ENCODE assay signal across 14 cellular contexts in the genomic region with DNA sequence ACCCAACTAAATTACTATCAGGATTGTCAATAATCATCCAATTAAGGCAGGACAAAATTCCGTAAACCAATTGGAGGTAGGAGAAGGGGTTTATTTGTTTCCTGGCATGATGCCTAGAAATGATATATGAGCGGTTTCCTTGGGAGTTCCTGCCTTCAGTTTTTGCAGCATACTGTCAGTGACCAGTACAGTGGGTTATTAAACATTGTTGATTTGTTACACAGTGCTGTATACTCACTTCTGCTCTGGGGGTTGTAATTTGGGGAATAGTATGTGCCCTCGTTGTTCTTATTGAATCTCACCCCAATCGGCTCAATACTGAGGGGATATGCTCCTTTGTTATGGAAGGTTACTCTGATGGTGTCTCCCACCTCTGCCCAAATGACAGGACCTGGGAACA. TPM values are rescaled to one million over a fixed set of nuclear protein-coding genes. Genes with fewer than 3 reads are reported as not detected.
DNase-seq lines count a peak whose midpoint lies in the region; ATAC-seq, FAIRE-seq and TF ChIP-seq lines count a peak whose summit lies in the region.
"Had no signal": no experiment of that assay in that cellular context is flagged by ENCODE, and none has a peak within 500 bp of the region (broad histone marks: within the 10 kb centered on the region; RNA-seq: fewer than 3 reads in every experiment).

No MANE protein-coding gene starts in this region.

- H3K79me2 ChIP-seq in Karpas-422 (ENCODE audit: low read length), result no peaks in the 10 kb centered on the region
- no peaks in the 10 kb centered on the region for H3K79me2 ChIP-seq in H1 (ENCODE audit: control insufficient read depth in 1 of 2, insufficient read depth in 2 of 2, low read length in 2 of 2)

- H3K23ac ChIP-seq in H1 (ENCODE audit: insufficient read length), result no peak overlapping the region

- no peaks in the 10 kb centered on the region for H3K79me1 ChIP-seq in H1 (ENCODE audit: low read depth, low read length)

- H2BK120ac ChIP-seq in H1 (replicated peaks; ENCODE audit: low read depth, low read length), result peak overlapping the region; percentile 100

- H3K27ac Mint-ChIP-seq in activated T-helper 2 cell treated with anti-CD3 and anti-CD28 coated beads, Interferon-gamma antibody, Interleukin-2, Interleukin-4, amounts not matched to agents 10 μg/mL and 5 μg/mL and 100 μg/mL, durations not matched to agents 14 hours and 24 hours and 36 hours, result no peak overlapping the region
- H3K27ac Mint-ChIP-seq: stimulated activated memory B cell treated with anti-CD40 and anti-IgM and Interleukin-4, amounts not matched to agents 10 μg/mL and 1 μg/mL and 100 μg/mL, for 72 hours had no signal

- H4K5ac ChIP-seq in H1 (ENCODE audit: insufficient read length, low read depth, low read length), result peak overlapping the region; percentile 97

- no peak overlapping the region for H4K8ac ChIP-seq in H1 (ENCODE audit: extremely low read depth, insufficient read depth, low read length)

- CTCF ChIA-PET in H1 (lab: Charles Lee; ENCODE audit: partially characterized antibody), result no interaction called here

- peak overlapping the region; percentile 99; the same call in 1 of the 2 replicates for H2BK5ac ChIP-seq in H1 (ENCODE audit: low read depth, low read length)

- H3K4me2 ChIP-seq in Karpas-422 (ENCODE audit: low read depth, low read length, poor library complexity, severe bottlenecking), result no peak overlapping the region
- H3K4me2 ChIP-seq in H1 (ENCODE audit: insufficient read depth in 1 of 2, low read depth in 2 of 2, low read length in 2 of 2), result peak overlapping the region in 1 of 2 experiments; percentile 48; a peak in 2 of 4 replicates

- WGBS in H1 (ENCODE audit: extremely low coverage in 1 of 2, insufficient coverage in 1 of 2, insufficient read length in 1 of 2, insufficient replicate concordance in 2 of 2, low coverage in 1 of 2, low lambda C conversion rate in 2 of 2, missing lambda C conversion rate in 1 of 2), 2 experiments, result 33% methylated on average over 4 of the region's 4 CpGs; no CpG with 5 or more reads in 1 of the 2 experiments
- 36 to 44% (median 38%) methylated on average over 4 of the region's 4 CpGs for WGBS in heart left ventricle, 4 donors

- H3K4me1 ChIP-seq in Karpas-422 (ENCODE audit: low read length) (peaks cover 20% of the 10 kb centered on the region), H1 (replicated peaks in 1 of 4; ENCODE audit: control insufficient read depth in 3 of 4, insufficient read depth in 4 of 4, low read length in 3 of 4) (peaks cover 8 to 20% (median 19%) of the 10 kb centered on the region in 4 experiments), heart left ventricle (peaks cover 0 to 8% (median 0%) of the 10 kb centered on the region in 12 donors)

- no peaks in the 10 kb centered on the region for H3K36me3 ChIP-seq in Karpas-422 (ENCODE audit: insufficient read depth, low read length)
- H3K36me3 ChIP-seq in H1 (ENCODE audit: control insufficient read depth in 2 of 4, insufficient read depth in 4 of 4, low read length in 3 of 4), result no peaks in the 10 kb centered on the region
- no peaks in the 10 kb centered on the region for H3K36me3 ChIP-seq in heart left ventricle

- peak; percentile 53 for DNase-seq in DMS 273 (lab: John Stamatoyannopoulos, UW; ENCODE audit: unreplicated experiment)
- peak; percentile 38 for DNase-seq in Karpas-422
- peak; percentile 28 for DNase-seq in NCI-H774 (lab: John Stamatoyannopoulos, UW)
- DNase-seq in H1 (ENCODE audit: low read depth in 1 of 2, low spot score in 2 of 2), result no peak
- DNase-seq in activated T-helper 2 cell treated with anti-CD3 and anti-CD28 coated beads, Interferon-gamma antibody, Interleukin-2, Interleukin-4, amounts not matched to agents 10 μg/mL and 5 μg/mL and 100 μg/mL, durations not matched to agents 14 hours and 24 hours and 36 hours (ENCODE audit: low spot score), result no peak
- DNase-seq in heart left ventricle, result no peak
- DNase-seq in superior temporal gyrus (ENCODE audit: extremely low spot score), result no peak
- DNase-seq in activated CD4-positive, alpha-beta T cell treated with anti-CD3 and anti-CD28 coated beads, Interleukin-2, amount 50 U/mL, for 4 hours, result no peak
- DNase-seq: activated T-cell treated with anti-CD3 and anti-CD28 coated beads for 4 hours, left cardiac atrium, NCI-H526 had no signal

- no peaks in the 10 kb centered on the region for H3K9me2 ChIP-seq in Karpas-422 (replicated peaks; ENCODE audit: insufficient read depth, low read length)

- no peak for ATAC-seq in heart left ventricle
- ATAC-seq: left cardiac atrium; stimulated activated memory B cell treated with anti-CD40 and anti-IgM and Interleukin-4, amounts not matched to agents 10 μg/mL and 1 μg/mL and 100 μg/mL, for 72 hours had no signal

- H3K4me3 ChIP-seq in Karpas-422 (ENCODE audit: low read length), result no peak overlapping the region
- H3K4me3 ChIP-seq in H1 (ENCODE audit: extremely low read depth in 1 of 4, insufficient read depth in 2 of 4, low read depth in 3 of 4, low read length in 4 of 4), result peak overlapping the region in 1 of 4 experiments; percentile 23; a peak in 1 of 8 replicates
- H3K4me3 ChIP-seq in heart left ventricle, result no peak overlapping the region

- H3K9me3 Mint-ChIP-seq in activated T-helper 2 cell treated with anti-CD3 and anti-CD28 coated beads, Interferon-gamma antibody, Interleukin-2, Interleukin-4, amounts not matched to agents 10 μg/mL and 5 μg/mL and 100 μg/mL, durations not matched to agents 14 hours and 24 hours and 36 hours, result no peaks in the 10 kb centered on the region
- H3K9me3 Mint-ChIP-seq: stimulated activated memory B cell treated with anti-CD40 and anti-IgM and Interleukin-4, amounts not matched to agents 10 μg/mL and 1 μg/mL and 100 μg/mL, for 72 hours had no signal

- H3K56ac ChIP-seq in H1 (replicated peaks; ENCODE audit: insufficient read length, low read depth, low read length), result peak overlapping the region; percentile 52

- H3K27ac ChIP-seq in Karpas-422 (ENCODE audit: low read length) (no peak overlapping the region), H1 (ENCODE audit: low read depth, low read length) (peak overlapping the region; percentile 36; the same call in 1 of the 2 replicates), heart left ventricle (no peak overlapping the region)

- no peak overlapping the region for H2AK5ac ChIP-seq in H1 (ENCODE audit: low read depth, low read length)

- peak overlapping the region; percentile 10 for H2BK12ac ChIP-seq in H1 (ENCODE audit: low read depth, low read length)

- no peak overlapping the region for H2AFZ ChIP-seq in Karpas-422 (ENCODE audit: low read length)
- H2AFZ ChIP-seq in H1 (ENCODE audit: low read length), result peak overlapping the region; percentile 3; the same call in 1 of the 2 replicates

- no peaks in the 10 kb centered on the region for H3K23me2 ChIP-seq in H1 (ENCODE audit: low read depth, low read length)

- POLR2A ChIA-PET in H1 (lab: Charles Lee; ENCODE audit: partially characterized antibody), result no interaction called here

- TF ChIP-seq POLR2A in H1 (IDR thresholded peaks at IDR 0.05; ENCODE audit: control extremely low read depth in 1 of 2, low read depth in 2 of 2, low read length in 2 of 2) (no peak), heart left ventricle (IDR thresholded peaks at IDR 0.05) (no peak)

- H3K9me3 ChIP-seq in Karpas-422 (ENCODE audit: low read length) (no peaks in the 10 kb centered on the region), H1 (ENCODE audit: insufficient read depth in 2 of 2, low read depth in 1 of 2, low read length in 1 of 2) (no peaks in the 10 kb centered on the region), heart left ventricle (no peaks in the 10 kb centered on the region)

- no peak for TF ChIP-seq EP300 in H1 (IDR thresholded peaks at IDR 0.05; ENCODE audit: borderline replicate concordance in 1 of 2, low read depth in 2 of 2, low read length in 2 of 2)

- TF ChIP-seq CTCF in H1 (IDR thresholded peaks at IDR 0.05; ENCODE audit: control extremely low read depth in 1 of 3, insufficient read depth in 1 of 3, low read depth in 1 of 3, low read length in 3 of 3) (no peak), heart left ventricle (IDR thresholded peaks at IDR 0.05) (no peak)

- H3K27me3 ChIP-seq in Karpas-422 (ENCODE audit: low read length), result no peaks in the 10 kb centered on the region
- H3K27me3 ChIP-seq in H1 (replicated peaks in 1 of 4; ENCODE audit: control insufficient read depth in 3 of 4, extremely low read depth in 1 of 4, insufficient read depth in 3 of 4, low read length in 3 of 4), result no peaks in the 10 kb centered on the region
- no peaks in the 10 kb centered on the region for H3K27me3 ChIP-seq in heart left ventricle

- H3K14ac ChIP-seq in H1 (ENCODE audit: insufficient read length), result no peak overlapping the region

- no peak overlapping the region for H3K4me3 Mint-ChIP-seq in activated T-helper 2 cell treated with anti-CD3 and anti-CD28 coated beads, Interferon-gamma antibody, Interleukin-2, Interleukin-4, amounts not matched to agents 10 μg/mL and 5 μg/mL and 100 μg/mL, durations not matched to agents 14 hours and 24 hours and 36 hours (ENCODE audit: low read depth)
- H3K4me3 Mint-ChIP-seq: stimulated activated memory B cell treated with anti-CD40 and anti-IgM and Interleukin-4, amounts not matched to agents 10 μg/mL and 1 μg/mL and 100 μg/mL, for 72 hours had no signal

- peak overlapping the region; percentile 61 for H4K91ac ChIP-seq in H1 (replicated peaks; ENCODE audit: insufficient read length, low read length)

- H4K20me1 ChIP-seq in Karpas-422 (ENCODE audit: insufficient read depth, low read depth, low read length), result no peaks in the 10 kb centered on the region
- H4K20me1 ChIP-seq in H1 (replicated peaks in 1 of 2; ENCODE audit: control insufficient read depth in 1 of 2, insufficient read depth in 2 of 2, low read length in 2 of 2), result no peaks in the 10 kb centered on the region

- peak overlapping the region; percentile 40 for H3K4ac ChIP-seq in H1 (replicated peaks; ENCODE audit: insufficient read length, low read depth, low read length)

- H3K18ac ChIP-seq in H1 (ENCODE audit: extremely low read depth, low read length), result peak overlapping the region; percentile 90

- H2BK15ac ChIP-seq in H1 (ENCODE audit: low read length), result no peak overlapping the region

- peak overlapping the region; percentile 56 for H2BK20ac ChIP-seq in H1 (ENCODE audit: low read length)

- no peak for FAIRE-seq in H1 (lab: Jason Lieb, UNC)

- H3K4me1 Mint-ChIP-seq in activated T-helper 2 cell treated with anti-CD3 and anti-CD28 coated beads, Interferon-gamma antibody, Interleukin-2, Interleukin-4, amounts not matched to agents 10 μg/mL and 5 μg/mL and 100 μg/mL, durations not matched to agents 14 hours and 24 hours and 36 hours (ENCODE audit: low read depth), result peaks cover 15% of the 10 kb centered on the region

- no peak for TF ChIP-seq RAD21 in H1 (IDR thresholded peaks at IDR 0.05 in 1 of 2, conservative IDR thresholded peaks at IDR 0.05 in 1 of 2; ENCODE audit: low read depth in 2 of 2, low read length in 2 of 2)

- intact Hi-C loops in activated T-helper 2 cell treated with anti-CD3 and anti-CD28 coated beads, Interferon-gamma antibody, Interleukin-2, Interleukin-4, amounts not matched to agents 10 μg/mL and 5 μg/mL and 100 μg/mL, durations not matched to agents 14 hours and 24 hours and 36 hours (cut with micrococcal nuclease), result no loop called here
- intact Hi-C loops in heart left ventricle (cut with DNase I), result no loop called here

- H3K27me3 Mint-ChIP-seq in activated T-helper 2 cell treated with anti-CD3 and anti-CD28 coated beads, Interferon-gamma antibody, Interleukin-2, Interleukin-4, amounts not matched to agents 10 μg/mL and 5 μg/mL and 100 μg/mL, durations not matched to agents 14 hours and 24 hours and 36 hours (ENCODE audit: low read depth), result peaks cover 53% of the 10 kb centered on the region
- H3K27me3 Mint-ChIP-seq: stimulated activated memory B cell treated with anti-CD40 and anti-IgM and Interleukin-4, amounts not matched to agents 10 μg/mL and 1 μg/mL and 100 μg/mL, for 72 hours had no signal

- no peaks in the 10 kb centered on the region for H3K36me3 Mint-ChIP-seq in activated T-helper 2 cell treated with anti-CD3 and anti-CD28 coated beads, Interferon-gamma antibody, Interleukin-2, Interleukin-4, amounts not matched to agents 10 μg/mL and 5 μg/mL and 100 μg/mL, durations not matched to agents 14 hours and 24 hours and 36 hours (ENCODE audit: low read depth)
- H3K36me3 Mint-ChIP-seq: stimulated activated memory B cell treated with anti-CD40 and anti-IgM and Interleukin-4, amounts not matched to agents 10 μg/mL and 1 μg/mL and 100 μg/mL, for 72 hours had no signal

- H3K9ac ChIP-seq in Karpas-422 (ENCODE audit: low read length) (no peak overlapping the region), H1 (replicated peaks in 1 of 4; ENCODE audit: extremely low read depth in 1 of 4, low read depth in 3 of 4, low read length in 3 of 4) (no peak overlapping the region)

RNA-seq across cellular contexts. Expression of a gene that starts 22.2 kb away (rescaled TPM):
- not detected in 2 replicates for total RNA-seq in Karpas-422 (2014; rRNA removed; shearing (Covaris generic); ENCODE audit: low replicate concordance)
- 2.1 and 2.6 TPM in 2 replicates for total RNA-seq in H1 (2021; fragmentation: NEBNext Ultra II Directional; extraction: Animal tissue kit (Norgen Biotek cat#: 25700))
- polyA plus RNA-seq in H1 (2011; rRNA removed), result 0.32 and 0.46 TPM in 2 replicates
- 0.97 TPM for polyA plus RNA-seq in H1 (2011; cell fraction: cytosol; rRNA removed)
- 1.0 TPM for polyA plus RNA-seq in H1 (2011; cell fraction: nucleus; rRNA removed)
- polyA plus RNA-seq in H1 (2012, experiment 1 of 2), result 0.78 to 2.9 TPM (median 1.2 TPM) in 4 replicates
- polyA plus RNA-seq in H1 (2012, experiment 2 of 2), result not detected
- 3.0 TPM for polyA plus RNA-seq in H1 (2013, experiment 1 of 2)
- polyA plus RNA-seq in H1 (2013, experiment 2 of 2), result 3.2 TPM
- polyA minus RNA-seq in H1 (2011; rRNA and poly(A)+ RNA removed), result 1.5 TPM in 2 replicates
- not detected for polyA minus RNA-seq in H1 (2011; cell fraction: cytosol; rRNA and poly(A)+ RNA removed)
- polyA minus RNA-seq in H1 (2011; cell fraction: nucleus; rRNA and poly(A)+ RNA removed), result 5.9 TPM
- not detected in 2 replicates for total RNA-seq in activated T-helper 2 cell treated with anti-CD3 and anti-CD28 coated beads, Interferon-gamma antibody, Interleukin-2, Interleukin-4, amounts not matched to agents 10 μg/mL and 5 μg/mL and 100 μg/mL, durations not matched to agents 14 hours and 24 hours and 36 hours
- total RNA-seq in heart left ventricle, result 1 to 10 TPM in 8 of 9 donors, under 1 TPM in 1; 0.68 to 5.5 (median 3.5) TPM
- 1 to 10 TPM in 1 of 2 donors, under 1 TPM in 1; 0.84 to 3.6 TPM for polyA plus RNA-seq in heart left ventricle
- total RNA-seq: epithelial cell of proximal tubule; T-helper 2 cell treated with Interferon-gamma antibody and Interleukin-4, amounts not matched to agents 100 ng/mL and 5 ng/mL, for 36 hours had no signal

Comparison
In these comparisons a context has a peak if more than half of its experiments do, and no peak if none do; other contexts are left out.
1. DNase-seq: peak in DMS 273 (single experiment), Karpas-422 (single experiment) and NCI-H774 (single experiment); none in H1 (0 of 2), activated T-helper 2 cell treated with anti-CD3 and anti-CD28 coated beads, Interferon-gamma antibody, Interleukin-2, Interleukin-4, amounts not matched to agents 10 μg/mL and 5 μg/mL and 100 μg/mL, durations not matched to agents 14 hours and 24 hours and 36 hours (single experiment), heart left ventricle (0 of 5), superior temporal gyrus (single experiment) and activated CD4-positive, alpha-beta T cell treated with anti-CD3 and anti-CD28 coated beads, Interleukin-2, amount 50 U/mL, for 4 hours (0 of 2).